ENCODE assay signal across 1 cellular context in genomic region chr15:67100124-67100791, GRCh38.
TF ChIP-seq lines count a peak whose summit lies in the region.

No MANE protein-coding gene starts in this region.

TF ChIP-seq in GM23338, 12 proteins besides CTCF, POLR2A, EP300 and RAD21 (continued from another document):
- TF ChIP-seq REST (IDR thresholded peaks at IDR 0.05; ENCODE audit: unreplicated experiment) (no peak), ZNF462 (CRISPR knock-in tag; IDR thresholded peaks at IDR 0.05) (no peak), POLR2AphosphoS5 (IDR thresholded peaks at IDR 0.05; ENCODE audit: low read depth) (no peak), ZNF331 (CRISPR knock-in tag; IDR thresholded peaks at IDR 0.05; ENCODE audit: low read depth) (no peak), NANOG (IDR thresholded peaks at IDR 0.05; ENCODE audit: borderline replicate concordance) (no peak)
